In genomic region chr5:169647566-169647965, GRCh38 we compare ENCODE assay signal across 8 cellular contexts. TPM values are rescaled to one million over a fixed set of nuclear protein-coding genes. Genes with fewer than 3 reads are reported as not detected.
DNase-seq lines count a peak whose midpoint lies in the region; ATAC-seq and TF ChIP-seq lines count a peak whose summit lies in the region.

No MANE protein-coding gene starts in this region.

- H3K4me3 ChIP-seq in GM12864 (ENCODE audit: low read depth, low read length) = peak overlapping the region; percentile 15; the same call in 1 of the 2 replicates
- no peak overlapping the region for H3K4me3 ChIP-seq in colonic mucosa

- H3K27me3 ChIP-seq in colonic mucosa = no peaks in the 10 kb centered on the region

- DNase-seq in GM12864 (ENCODE audit: low read depth) = no peak
- DNase-seq in Kasumi-1 (lab: John Stamatoyannopoulos, UW) = peak; percentile 43 to 62
- peak; percentile 68 for DNase-seq in germinal center (ENCODE audit: low spot score)
- DNase-seq in colonic mucosa = no peak
- DNase-seq in NCI-H1105 (lab: John Stamatoyannopoulos, UW) = no peak
- DNase-seq in midbrain (lab: John Stamatoyannopoulos, UW) = no peak
- no peak for DNase-seq in HK-2 (ENCODE audit: unreplicated experiment)

- no peak overlapping the region for H3K9ac ChIP-seq in colonic mucosa (ENCODE audit: low read depth in 2 of 2, low read length in 2 of 2)

- no peak overlapping the region for H3K27ac ChIP-seq in colonic mucosa

- intact Hi-C loops in colonic mucosa (cut with DNase I) = no loop called here

- ATAC-seq in GM21619 (IDR thresholded peaks at IDR 0.05; ENCODE audit: unreplicated experiment) = peak; percentile 39

- TF ChIP-seq CTCF in GM12864 (IDR thresholded peaks at IDR 0.05; ENCODE audit: low read depth, low read length, missing control alignments) (no peak), colonic mucosa (IDR thresholded peaks at IDR 0.05) (no peak)

- no peaks in the 10 kb centered on the region for H3K9me3 ChIP-seq in colonic mucosa

- no peaks in the 10 kb centered on the region for H3K4me1 ChIP-seq in colonic mucosa

- H3K36me3 ChIP-seq in colonic mucosa = no peaks in the 10 kb centered on the region

RNA-seq across cellular contexts. Expression of gene DOCK2, which starts 10.5 kb away (rescaled TPM):
- total RNA-seq in colonic mucosa = 1 to 10 TPM; 4.8 to 6.0 TPM

Comparison
In these comparisons a context has a peak if more than half of its experiments do, and no peak if none do; other contexts are left out.
1. DNase-seq: peak in Kasumi-1 (2 of 2) and germinal center (single experiment); none in GM12864 (single experiment), colonic mucosa (single experiment), NCI-H1105 (single experiment), midbrain (single experiment) and HK-2 (single experiment).